ENCODE assay signal across 14 cellular contexts in genomic region chr9:407255-407654, GRCh38.
A peak's percentile ranks its signal among the peaks of the same experiment; 100 is the strongest.
DNase-seq lines count a peak whose midpoint lies in the region; ATAC-seq and TF ChIP-seq lines count a peak whose summit lies in the region.
"Had no signal": no experiment of that assay in that cellular context is flagged by ENCODE, and none has a peak within 500 bp of the region (broad histone marks: within the 10 kb centered on the region; RNA-seq: fewer than 3 reads in every experiment).

No MANE protein-coding gene starts in this region.

- H3K27ac ChIP-seq in liver (ENCODE audit: low read depth in 1 of 2, low read length in 2 of 2) (no peak overlapping the region), aorta (ENCODE audit: low read depth in 1 of 2, low read length in 2 of 2) (no peak overlapping the region)
- H3K27ac ChIP-seq: esophagus muscularis mucosa had no signal

- no peak for TF ChIP-seq CTCF in liver (IDR thresholded peaks at IDR 0.05; ENCODE audit: low read depth, low read length, missing input control)

- peaks cover 5% of the 10 kb centered on the region for H3K9me3 Mint-ChIP-seq in activated T-cell treated with anti-CD3 and anti-CD28 coated beads, Interleukin-2, amount 50 U/mL, for 4 hours
- H3K9me3 Mint-ChIP-seq: T-helper 1 cell treated with Interleukin-12 subunit alpha and Interleukin-12 subunit beta and Interleukin-4 antibody, amounts not matched to agents 30 μg/mL and 1 μg/mL, for 36 hours had no signal

- H3K4me1 Mint-ChIP-seq in activated T-cell treated with anti-CD3 and anti-CD28 coated beads, Interleukin-2, amount 50 U/mL, for 4 hours (ENCODE audit: low read depth): no peaks in the 10 kb centered on the region

- H3K27me3 ChIP-seq in liver (ENCODE audit: control insufficient read depth in 4 of 4, insufficient read depth in 4 of 4, low read length in 3 of 4) (no peaks in the 10 kb centered on the region), aorta (ENCODE audit: control insufficient read depth in 1 of 2, insufficient read depth in 2 of 2, low read length in 1 of 2) (no peaks in the 10 kb centered on the region)
- H3K27me3 ChIP-seq: esophagus muscularis mucosa had no signal

- H3K4me3 Mint-ChIP-seq in activated T-cell treated with anti-CD3 and anti-CD28 coated beads, Interleukin-2, amount 50 U/mL, for 4 hours: no peak overlapping the region
- H3K4me3 Mint-ChIP-seq: T-helper 1 cell treated with Interleukin-12 subunit alpha and Interleukin-12 subunit beta and Interleukin-4 antibody, amounts not matched to agents 30 μg/mL and 1 μg/mL, for 36 hours had no signal

- TF ChIP-seq EP300 in Ishikawa (IDR thresholded peaks at IDR 0.05; ENCODE audit: borderline replicate concordance): no peak

- peaks cover 58% of the 10 kb centered on the region for H3K36me3 Mint-ChIP-seq in activated T-cell treated with anti-CD3 and anti-CD28 coated beads, Interleukin-2, amount 50 U/mL, for 4 hours (ENCODE audit: insufficient read depth)

- H3K4me3 ChIP-seq in liver (ENCODE audit: low read depth in 1 of 3, low read length in 3 of 3) (no peak overlapping the region), aorta (ENCODE audit: low read length in 2 of 2) (no peak overlapping the region)
- H3K4me3 ChIP-seq: esophagus muscularis mucosa, HAP-1 had no signal

- H3K36me3 ChIP-seq in liver (ENCODE audit: control insufficient read depth in 4 of 4, insufficient read depth in 3 of 4, low read depth in 1 of 4, low read length in 3 of 4) (peaks cover 0 to 3% (median 0%) of the 10 kb centered on the region in 4 donors), aorta (ENCODE audit: control insufficient read depth in 1 of 2, insufficient read depth in 2 of 2, low read length in 1 of 2) (no peaks in the 10 kb centered on the region)
- H3K36me3 ChIP-seq: HAP-1 had no signal

- peak; percentile 8 for DNase-seq in ACHN
- peak; percentile 9 for DNase-seq in fibroblast of gingiva (ENCODE audit: low read depth)
- no peak for DNase-seq in aorta
- no peak for DNase-seq in activated T-cell treated with anti-CD3 and anti-CD28 coated beads, Interleukin-2, amount 50 U/mL, for 4 hours
- no peak for DNase-seq in activated naive CD4-positive, alpha-beta T cell (lab: John Stamatoyannopoulos, UW)
- DNase-seq: DND-41, NCI-H1436 treated with DMSO at 0.1 percent for 48 hours, occipital lobe had no signal

- H3K4me1 ChIP-seq in liver (ENCODE audit: control insufficient read depth in 4 of 4, insufficient read depth in 4 of 4, low read length in 3 of 4): no peaks in the 10 kb centered on the region
- no peaks in the 10 kb centered on the region for H3K4me1 ChIP-seq in aorta (ENCODE audit: control insufficient read depth in 1 of 2, insufficient read depth in 2 of 2, low read length in 2 of 2)
- H3K4me1 ChIP-seq: esophagus muscularis mucosa had no signal

- H3K9me3 ChIP-seq in liver (ENCODE audit: control insufficient read depth in 4 of 4, low read length in 3 of 4) (no peaks in the 10 kb centered on the region), aorta (ENCODE audit: control insufficient read depth, low read length) (no peaks in the 10 kb centered on the region)
- H3K9me3 ChIP-seq: esophagus muscularis mucosa, HAP-1 had no signal

- ATAC-seq in aorta (ENCODE audit: low FRiP score) (no peak), GM21717 (IDR thresholded peaks at IDR 0.05; ENCODE audit: unreplicated experiment) (no peak)
- no peak for ATAC-seq in activated T-cell treated with anti-CD3 and anti-CD28 coated beads, Interleukin-2, amount 50 U/mL, for 4 hours

- H3K9ac ChIP-seq in liver (ENCODE audit: low read depth in 1 of 2, low read length in 2 of 2): no peak overlapping the region

- TF ChIP-seq RAD21 in Ishikawa (IDR thresholded peaks at IDR 0.05; ENCODE audit: low read depth) (peak; percentile 13; the same call in 1 of the 2 replicates), liver (IDR thresholded peaks at IDR 0.05) (peak; percentile 48 to 55)

- in situ Hi-C loops in ACHN (cut with HindIII; ENCODE audit: low pct_ligation_motif_present, low pct_unique_long_range_greater_than_20kb, low sequenced_read_pairs): no loop called here

- H3K27me3 Mint-ChIP-seq in activated T-cell treated with anti-CD3 and anti-CD28 coated beads, Interleukin-2, amount 50 U/mL, for 4 hours (ENCODE audit: low read depth): no peaks in the 10 kb centered on the region

- intact Hi-C loops in aorta (cut with DNase I): no loop called here

TF ChIP-seq in Ishikawa, 13 proteins besides CTCF, POLR2A, EP300 and RAD21 (continues in another document):
- TF ChIP-seq ZBTB7A (IDR thresholded peaks at IDR 0.05; ENCODE audit: low read depth): no peak
- TF ChIP-seq USF1 (IDR thresholded peaks at IDR 0.05): no peak
- TF ChIP-seq TCF12 (IDR thresholded peaks at IDR 0.05; ENCODE audit: low read depth): no peak
- TF ChIP-seq YY1 (IDR thresholded peaks at IDR 0.05; ENCODE audit: low read depth): no peak
- no peak for TF ChIP-seq EGR1 (IDR thresholded peaks at IDR 0.05)
- no peak for TF ChIP-seq MAX (IDR thresholded peaks at IDR 0.05)
- no peak for TF ChIP-seq CREB1 (IDR thresholded peaks at IDR 0.05; ENCODE audit: low read depth)
- TF ChIP-seq CEBPB (IDR thresholded peaks at IDR 0.05): no peak
- no peak for TF ChIP-seq NFIC (IDR thresholded peaks at IDR 0.05)

TF ChIP-seq in liver, 16 proteins besides CTCF, POLR2A, EP300 and RAD21:
- TF ChIP-seq, protein P1, sequence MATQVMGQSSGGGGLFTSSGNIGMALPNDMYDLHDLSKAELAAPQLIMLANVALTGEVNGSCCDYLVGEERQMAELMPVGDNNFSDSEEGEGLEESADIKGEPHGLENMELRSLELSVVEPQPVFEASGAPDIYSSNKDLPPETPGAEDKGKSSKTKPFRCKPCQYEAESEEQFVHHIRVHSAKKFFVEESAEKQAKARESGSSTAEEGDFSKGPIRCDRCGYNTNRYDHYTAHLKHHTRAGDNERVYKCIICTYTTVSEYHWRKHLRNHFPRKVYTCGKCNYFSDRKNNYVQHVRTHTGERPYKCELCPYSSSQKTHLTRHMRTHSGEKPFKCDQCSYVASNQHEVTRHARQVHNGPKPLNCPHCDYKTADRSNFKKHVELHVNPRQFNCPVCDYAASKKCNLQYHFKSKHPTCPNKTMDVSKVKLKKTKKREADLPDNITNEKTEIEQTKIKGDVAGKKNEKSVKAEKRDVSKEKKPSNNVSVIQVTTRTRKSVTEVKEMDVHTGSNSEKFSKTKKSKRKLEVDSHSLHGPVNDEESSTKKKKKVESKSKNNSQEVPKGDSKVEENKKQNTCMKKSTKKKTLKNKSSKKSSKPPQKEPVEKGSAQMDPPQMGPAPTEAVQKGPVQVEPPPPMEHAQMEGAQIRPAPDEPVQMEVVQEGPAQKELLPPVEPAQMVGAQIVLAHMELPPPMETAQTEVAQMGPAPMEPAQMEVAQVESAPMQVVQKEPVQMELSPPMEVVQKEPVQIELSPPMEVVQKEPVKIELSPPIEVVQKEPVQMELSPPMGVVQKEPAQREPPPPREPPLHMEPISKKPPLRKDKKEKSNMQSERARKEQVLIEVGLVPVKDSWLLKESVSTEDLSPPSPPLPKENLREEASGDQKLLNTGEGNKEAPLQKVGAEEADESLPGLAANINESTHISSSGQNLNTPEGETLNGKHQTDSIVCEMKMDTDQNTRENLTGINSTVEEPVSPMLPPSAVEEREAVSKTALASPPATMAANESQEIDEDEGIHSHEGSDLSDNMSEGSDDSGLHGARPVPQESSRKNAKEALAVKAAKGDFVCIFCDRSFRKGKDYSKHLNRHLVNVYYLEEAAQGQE (IDR thresholded peaks at IDR 0.05): no peak
- no peak for TF ChIP-seq EGR1 (IDR thresholded peaks at IDR 0.05; ENCODE audit: low read depth in 2 of 2)
- no peak for TF ChIP-seq NR2F2 (IDR thresholded peaks at IDR 0.05)
- TF ChIP-seq YY1 (IDR thresholded peaks at IDR 0.05): no peak
- TF ChIP-seq FOXA1 (IDR thresholded peaks at IDR 0.05): no peak
- TF ChIP-seq MAX (IDR thresholded peaks at IDR 0.05): no peak
- no peak for TF ChIP-seq JUND (IDR thresholded peaks at IDR 0.05)
- no peak for TF ChIP-seq HNF4G (IDR thresholded peaks at IDR 0.05)
- no peak for TF ChIP-seq TAF1 (conservative IDR thresholded peaks at IDR 0.05)
- TF ChIP-seq RXRA (IDR thresholded peaks at IDR 0.05): no peak
- no peak for TF ChIP-seq ZBTB33 (IDR thresholded peaks at IDR 0.05)
- no peak for TF ChIP-seq FOXA2 (IDR thresholded peaks at IDR 0.05)
- TF ChIP-seq SP1 (IDR thresholded peaks at IDR 0.05): no peak
- TF ChIP-seq GABPA (IDR thresholded peaks at IDR 0.05 in 1 of 2, conservative IDR thresholded peaks at IDR 0.05 in 1 of 2): no peak
- no peak for TF ChIP-seq HNF4A (conservative IDR thresholded peaks at IDR 0.05)
- TF ChIP-seq, protein P2, sequence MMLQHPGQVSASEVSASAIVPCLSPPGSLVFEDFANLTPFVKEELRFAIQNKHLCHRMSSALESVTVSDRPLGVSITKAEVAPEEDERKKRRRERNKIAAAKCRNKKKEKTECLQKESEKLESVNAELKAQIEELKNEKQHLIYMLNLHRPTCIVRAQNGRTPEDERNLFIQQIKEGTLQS (IDR thresholded peaks at IDR 0.05): no peak

Comparison
In these comparisons a context has a peak if more than half of its experiments do, and no peak if none do; other contexts are left out.
1. DNase-seq: peak in ACHN (single experiment) and fibroblast of gingiva (single experiment); none in aorta (0 of 2), activated T-cell treated with anti-CD3 and anti-CD28 coated beads, Interleukin-2, amount 50 U/mL, for 4 hours (single experiment) and activated naive CD4-positive, alpha-beta T cell (0 of 4).